1 cellular context compared by ENCODE assay signal in the genomic region with DNA sequence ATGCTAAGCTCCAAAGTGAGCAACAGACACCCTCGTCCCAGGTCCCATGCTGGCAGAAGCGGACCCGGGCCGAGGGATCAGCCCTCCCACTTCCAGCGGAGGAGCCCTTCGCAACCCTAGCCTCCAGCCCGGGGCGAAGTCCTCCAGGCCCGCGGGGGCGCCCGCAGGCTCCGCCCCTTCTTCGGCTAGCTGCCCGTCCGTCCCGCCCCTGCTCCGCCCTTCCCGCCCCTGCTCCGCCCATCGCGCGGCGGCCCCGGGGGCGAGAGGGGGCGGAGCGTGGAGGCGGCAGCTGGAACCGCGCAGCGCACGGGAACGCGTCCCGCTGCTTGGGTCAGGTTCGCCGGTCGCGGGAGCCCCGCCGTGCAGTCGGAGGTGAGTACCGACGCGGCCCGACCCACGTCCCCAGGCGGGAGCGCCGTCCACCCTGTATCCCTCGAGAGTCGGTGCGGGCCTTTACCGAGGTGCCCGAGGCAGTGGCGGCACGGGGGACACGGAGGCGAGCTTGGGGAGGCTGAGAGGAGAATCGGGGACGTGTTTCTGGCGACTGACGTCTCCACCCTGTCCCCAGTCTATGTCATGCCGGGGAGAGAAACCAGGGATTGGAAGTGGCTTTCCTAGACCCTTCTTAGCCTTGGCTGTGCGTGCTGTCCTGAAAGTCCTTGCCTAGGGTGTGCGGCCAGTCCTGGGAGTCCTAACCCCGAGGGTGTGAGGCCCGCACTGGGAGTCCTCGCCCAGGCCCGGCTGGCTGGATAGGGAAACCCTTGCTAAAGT.
TF ChIP-seq lines count a peak whose summit lies in the region.

A gene (plus strand): TSS at position 280 of the 771 bp plus-strand sequence. CDS start 20,864 bp downstream, outside the sequence.

TF ChIP-seq in K562, 482 proteins besides CTCF, POLR2A, EP300 and RAD21 (continued from another document and continues in another):
- TF ChIP-seq, protein P1, sequence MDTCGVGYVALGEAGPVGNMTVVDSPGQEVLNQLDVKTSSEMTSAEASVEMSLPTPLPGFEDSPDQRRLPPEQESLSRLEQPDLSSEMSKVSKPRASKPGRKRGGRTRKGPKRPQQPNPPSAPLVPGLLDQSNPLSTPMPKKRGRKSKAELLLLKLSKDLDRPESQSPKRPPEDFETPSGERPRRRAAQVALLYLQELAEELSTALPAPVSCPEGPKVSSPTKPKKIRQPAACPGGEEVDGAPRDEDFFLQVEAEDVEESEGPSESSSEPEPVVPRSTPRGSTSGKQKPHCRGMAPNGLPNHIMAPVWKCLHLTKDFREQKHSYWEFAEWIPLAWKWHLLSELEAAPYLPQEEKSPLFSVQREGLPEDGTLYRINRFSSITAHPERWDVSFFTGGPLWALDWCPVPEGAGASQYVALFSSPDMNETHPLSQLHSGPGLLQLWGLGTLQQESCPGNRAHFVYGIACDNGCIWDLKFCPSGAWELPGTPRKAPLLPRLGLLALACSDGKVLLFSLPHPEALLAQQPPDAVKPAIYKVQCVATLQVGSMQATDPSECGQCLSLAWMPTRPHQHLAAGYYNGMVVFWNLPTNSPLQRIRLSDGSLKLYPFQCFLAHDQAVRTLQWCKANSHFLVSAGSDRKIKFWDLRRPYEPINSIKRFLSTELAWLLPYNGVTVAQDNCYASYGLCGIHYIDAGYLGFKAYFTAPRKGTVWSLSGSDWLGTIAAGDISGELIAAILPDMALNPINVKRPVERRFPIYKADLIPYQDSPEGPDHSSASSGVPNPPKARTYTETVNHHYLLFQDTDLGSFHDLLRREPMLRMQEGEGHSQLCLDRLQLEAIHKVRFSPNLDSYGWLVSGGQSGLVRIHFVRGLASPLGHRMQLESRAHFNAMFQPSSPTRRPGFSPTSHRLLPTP (IDR thresholded peaks at IDR 0.05; ENCODE audit: borderline replicate concordance, extremely low read depth, insufficient read length) = no peak
- TF ChIP-seq, protein P2, sequence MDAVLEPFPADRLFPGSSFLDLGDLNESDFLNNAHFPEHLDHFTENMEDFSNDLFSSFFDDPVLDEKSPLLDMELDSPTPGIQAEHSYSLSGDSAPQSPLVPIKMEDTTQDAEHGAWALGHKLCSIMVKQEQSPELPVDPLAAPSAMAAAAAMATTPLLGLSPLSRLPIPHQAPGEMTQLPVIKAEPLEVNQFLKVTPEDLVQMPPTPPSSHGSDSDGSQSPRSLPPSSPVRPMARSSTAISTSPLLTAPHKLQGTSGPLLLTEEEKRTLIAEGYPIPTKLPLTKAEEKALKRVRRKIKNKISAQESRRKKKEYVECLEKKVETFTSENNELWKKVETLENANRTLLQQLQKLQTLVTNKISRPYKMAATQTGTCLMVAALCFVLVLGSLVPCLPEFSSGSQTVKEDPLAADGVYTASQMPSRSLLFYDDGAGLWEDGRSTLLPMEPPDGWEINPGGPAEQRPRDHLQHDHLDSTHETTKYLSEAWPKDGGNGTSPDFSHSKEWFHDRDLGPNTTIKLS (IDR thresholded peaks at IDR 0.05; ENCODE audit: borderline replicate concordance, low read depth) = no peak
- TF ChIP-seq YY1 (IDR thresholded peaks at IDR 0.05; ENCODE audit: borderline replicate concordance in 1 of 3, control insufficient read depth in 1 of 3, extremely low read depth in 1 of 3, insufficient read depth in 3 of 3, insufficient read length in 1 of 3, insufficient replicate concordance in 2 of 3, low read depth in 1 of 3, low read length in 2 of 3) = no peak
- no peak for TF ChIP-seq ZNF436 (CRISPR knock-in tag; IDR thresholded peaks at IDR 0.05)
- TF ChIP-seq GABPB2 (CRISPR knock-in tag; conservative IDR thresholded peaks at IDR 0.05) = no peak
- no peak for TF ChIP-seq ZNF551 (CRISPR knock-in tag; IDR thresholded peaks at IDR 0.05)
- no peak for TF ChIP-seq POU5F1 (IDR thresholded peaks at IDR 0.05; ENCODE audit: borderline replicate concordance, low read depth, low read length, partially characterized antibody)
- no peak for TF ChIP-seq ZNF668 (CRISPR knock-in tag; IDR thresholded peaks at IDR 0.05)
- no peak for TF ChIP-seq ZNF239 (CRISPR knock-in tag; IDR thresholded peaks at IDR 0.05)
- TF ChIP-seq STAT5A (IDR thresholded peaks at IDR 0.05; ENCODE audit: borderline replicate concordance, low read length) = no peak
- no peak; the same call in 1 of the 2 replicates for TF ChIP-seq EP400 (IDR thresholded peaks at IDR 0.05)
- TF ChIP-seq ZNF174 (CRISPR knock-in tag; IDR thresholded peaks at IDR 0.05) = no peak
- TF ChIP-seq THRAP3 (IDR thresholded peaks at IDR 0.05; ENCODE audit: borderline replicate concordance) = no peak
- TF ChIP-seq SREBF2 (CRISPR knock-in tag; IDR thresholded peaks at IDR 0.05) = no peak
- no peak for TF ChIP-seq ZNF699 (CRISPR knock-in tag; IDR thresholded peaks at IDR 0.05; ENCODE audit: insufficient replicate concordance)
- peak; percentile 59; the same call in 1 of the 2 replicates for TF ChIP-seq NFATC3 (IDR thresholded peaks at IDR 0.05)
- TF ChIP-seq, protein P3, sequence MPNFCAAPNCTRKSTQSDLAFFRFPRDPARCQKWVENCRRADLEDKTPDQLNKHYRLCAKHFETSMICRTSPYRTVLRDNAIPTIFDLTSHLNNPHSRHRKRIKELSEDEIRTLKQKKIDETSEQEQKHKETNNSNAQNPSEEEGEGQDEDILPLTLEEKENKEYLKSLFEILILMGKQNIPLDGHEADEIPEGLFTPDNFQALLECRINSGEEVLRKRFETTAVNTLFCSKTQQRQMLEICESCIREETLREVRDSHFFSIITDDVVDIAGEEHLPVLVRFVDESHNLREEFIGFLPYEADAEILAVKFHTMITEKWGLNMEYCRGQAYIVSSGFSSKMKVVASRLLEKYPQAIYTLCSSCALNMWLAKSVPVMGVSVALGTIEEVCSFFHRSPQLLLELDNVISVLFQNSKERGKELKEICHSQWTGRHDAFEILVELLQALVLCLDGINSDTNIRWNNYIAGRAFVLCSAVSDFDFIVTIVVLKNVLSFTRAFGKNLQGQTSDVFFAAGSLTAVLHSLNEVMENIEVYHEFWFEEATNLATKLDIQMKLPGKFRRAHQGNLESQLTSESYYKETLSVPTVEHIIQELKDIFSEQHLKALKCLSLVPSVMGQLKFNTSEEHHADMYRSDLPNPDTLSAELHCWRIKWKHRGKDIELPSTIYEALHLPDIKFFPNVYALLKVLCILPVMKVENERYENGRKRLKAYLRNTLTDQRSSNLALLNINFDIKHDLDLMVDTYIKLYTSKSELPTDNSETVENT (CRISPR knock-in tag; IDR thresholded peaks at IDR 0.05) = peak; percentile 69; the same call in 1 of the 2 replicates
- TF ChIP-seq, protein P4, sequence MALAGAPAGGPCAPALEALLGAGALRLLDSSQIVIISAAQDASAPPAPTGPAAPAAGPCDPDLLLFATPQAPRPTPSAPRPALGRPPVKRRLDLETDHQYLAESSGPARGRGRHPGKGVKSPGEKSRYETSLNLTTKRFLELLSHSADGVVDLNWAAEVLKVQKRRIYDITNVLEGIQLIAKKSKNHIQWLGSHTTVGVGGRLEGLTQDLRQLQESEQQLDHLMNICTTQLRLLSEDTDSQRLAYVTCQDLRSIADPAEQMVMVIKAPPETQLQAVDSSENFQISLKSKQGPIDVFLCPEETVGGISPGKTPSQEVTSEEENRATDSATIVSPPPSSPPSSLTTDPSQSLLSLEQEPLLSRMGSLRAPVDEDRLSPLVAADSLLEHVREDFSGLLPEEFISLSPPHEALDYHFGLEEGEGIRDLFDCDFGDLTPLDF (CRISPR knock-in tag; IDR thresholded peaks at IDR 0.05) = no peak
- no peak for TF ChIP-seq MED1 (CRISPR knock-in tag; IDR thresholded peaks at IDR 0.05; ENCODE audit: borderline replicate concordance)
- TF ChIP-seq MTF1 (CRISPR knock-in tag; IDR thresholded peaks at IDR 0.05; ENCODE audit: borderline replicate concordance) = no peak
- TF ChIP-seq ZNF41 (CRISPR knock-in tag; conservative IDR thresholded peaks at IDR 0.05) = no peak
- no peak for TF ChIP-seq XRCC4 (IDR thresholded peaks at IDR 0.05; ENCODE audit: extremely low read depth, insufficient read depth, insufficient read length)
- no peak for TF ChIP-seq MTA2 (IDR thresholded peaks at IDR 0.05; ENCODE audit: low read depth)
- TF ChIP-seq CREBBP (IDR thresholded peaks at IDR 0.05; ENCODE audit: low read depth, low read length) = no peak
- TF ChIP-seq ZNF75A (CRISPR knock-in tag; IDR thresholded peaks at IDR 0.05) = no peak
- no peak for TF ChIP-seq TAF15 (IDR thresholded peaks at IDR 0.05; ENCODE audit: low read depth, low read length)
- TF ChIP-seq, protein P5, sequence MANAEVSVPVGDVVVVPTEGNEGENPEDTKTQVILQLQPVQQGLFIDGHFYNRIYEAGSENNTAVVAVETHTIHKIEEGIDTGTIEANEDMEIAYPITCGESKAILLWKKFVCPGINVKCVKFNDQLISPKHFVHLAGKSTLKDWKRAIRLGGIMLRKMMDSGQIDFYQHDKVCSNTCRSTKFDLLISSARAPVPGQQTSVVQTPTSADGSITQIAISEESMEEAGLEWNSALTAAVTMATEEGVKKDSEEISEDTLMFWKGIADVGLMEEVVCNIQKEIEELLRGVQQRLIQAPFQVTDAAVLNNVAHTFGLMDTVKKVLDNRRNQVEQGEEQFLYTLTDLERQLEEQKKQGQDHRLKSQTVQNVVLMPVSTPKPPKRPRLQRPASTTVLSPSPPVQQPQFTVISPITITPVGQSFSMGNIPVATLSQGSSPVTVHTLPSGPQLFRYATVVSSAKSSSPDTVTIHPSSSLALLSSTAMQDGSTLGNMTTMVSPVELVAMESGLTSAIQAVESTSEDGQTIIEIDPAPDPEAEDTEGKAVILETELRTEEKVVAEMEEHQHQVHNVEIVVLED (CRISPR knock-in tag; IDR thresholded peaks at IDR 0.05) = no peak
- TF ChIP-seq, protein P6, sequence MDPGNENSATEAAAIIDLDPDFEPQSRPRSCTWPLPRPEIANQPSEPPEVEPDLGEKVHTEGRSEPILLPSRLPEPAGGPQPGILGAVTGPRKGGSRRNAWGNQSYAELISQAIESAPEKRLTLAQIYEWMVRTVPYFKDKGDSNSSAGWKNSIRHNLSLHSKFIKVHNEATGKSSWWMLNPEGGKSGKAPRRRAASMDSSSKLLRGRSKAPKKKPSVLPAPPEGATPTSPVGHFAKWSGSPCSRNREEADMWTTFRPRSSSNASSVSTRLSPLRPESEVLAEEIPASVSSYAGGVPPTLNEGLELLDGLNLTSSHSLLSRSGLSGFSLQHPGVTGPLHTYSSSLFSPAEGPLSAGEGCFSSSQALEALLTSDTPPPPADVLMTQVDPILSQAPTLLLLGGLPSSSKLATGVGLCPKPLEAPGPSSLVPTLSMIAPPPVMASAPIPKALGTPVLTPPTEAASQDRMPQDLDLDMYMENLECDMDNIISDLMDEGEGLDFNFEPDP (CRISPR knock-in tag; IDR thresholded peaks at IDR 0.05) = no peak
- no peak for TF ChIP-seq CREB1 (IDR thresholded peaks at IDR 0.05)
- TF ChIP-seq CREB1 (CRISPR knock-in tag; IDR thresholded peaks at IDR 0.05) = peak; percentile 29; the same call in 1 of the 2 replicates
- TF ChIP-seq ZBTB8A (IDR thresholded peaks at IDR 0.05; ENCODE audit: partially characterized antibody) = no peak
- no peak for TF ChIP-seq GTF2A2 (tag; IDR thresholded peaks at IDR 0.05)
- no peak for TF ChIP-seq CC2D1A (IDR thresholded peaks at IDR 0.05)
- TF ChIP-seq ZNF696 (CRISPR knock-in tag; conservative IDR thresholded peaks at IDR 0.05) = no peak
- no peak for TF ChIP-seq GABPA (tag; conservative IDR thresholded peaks at IDR 0.05; ENCODE audit: low read depth)
- TF ChIP-seq, protein P7, sequence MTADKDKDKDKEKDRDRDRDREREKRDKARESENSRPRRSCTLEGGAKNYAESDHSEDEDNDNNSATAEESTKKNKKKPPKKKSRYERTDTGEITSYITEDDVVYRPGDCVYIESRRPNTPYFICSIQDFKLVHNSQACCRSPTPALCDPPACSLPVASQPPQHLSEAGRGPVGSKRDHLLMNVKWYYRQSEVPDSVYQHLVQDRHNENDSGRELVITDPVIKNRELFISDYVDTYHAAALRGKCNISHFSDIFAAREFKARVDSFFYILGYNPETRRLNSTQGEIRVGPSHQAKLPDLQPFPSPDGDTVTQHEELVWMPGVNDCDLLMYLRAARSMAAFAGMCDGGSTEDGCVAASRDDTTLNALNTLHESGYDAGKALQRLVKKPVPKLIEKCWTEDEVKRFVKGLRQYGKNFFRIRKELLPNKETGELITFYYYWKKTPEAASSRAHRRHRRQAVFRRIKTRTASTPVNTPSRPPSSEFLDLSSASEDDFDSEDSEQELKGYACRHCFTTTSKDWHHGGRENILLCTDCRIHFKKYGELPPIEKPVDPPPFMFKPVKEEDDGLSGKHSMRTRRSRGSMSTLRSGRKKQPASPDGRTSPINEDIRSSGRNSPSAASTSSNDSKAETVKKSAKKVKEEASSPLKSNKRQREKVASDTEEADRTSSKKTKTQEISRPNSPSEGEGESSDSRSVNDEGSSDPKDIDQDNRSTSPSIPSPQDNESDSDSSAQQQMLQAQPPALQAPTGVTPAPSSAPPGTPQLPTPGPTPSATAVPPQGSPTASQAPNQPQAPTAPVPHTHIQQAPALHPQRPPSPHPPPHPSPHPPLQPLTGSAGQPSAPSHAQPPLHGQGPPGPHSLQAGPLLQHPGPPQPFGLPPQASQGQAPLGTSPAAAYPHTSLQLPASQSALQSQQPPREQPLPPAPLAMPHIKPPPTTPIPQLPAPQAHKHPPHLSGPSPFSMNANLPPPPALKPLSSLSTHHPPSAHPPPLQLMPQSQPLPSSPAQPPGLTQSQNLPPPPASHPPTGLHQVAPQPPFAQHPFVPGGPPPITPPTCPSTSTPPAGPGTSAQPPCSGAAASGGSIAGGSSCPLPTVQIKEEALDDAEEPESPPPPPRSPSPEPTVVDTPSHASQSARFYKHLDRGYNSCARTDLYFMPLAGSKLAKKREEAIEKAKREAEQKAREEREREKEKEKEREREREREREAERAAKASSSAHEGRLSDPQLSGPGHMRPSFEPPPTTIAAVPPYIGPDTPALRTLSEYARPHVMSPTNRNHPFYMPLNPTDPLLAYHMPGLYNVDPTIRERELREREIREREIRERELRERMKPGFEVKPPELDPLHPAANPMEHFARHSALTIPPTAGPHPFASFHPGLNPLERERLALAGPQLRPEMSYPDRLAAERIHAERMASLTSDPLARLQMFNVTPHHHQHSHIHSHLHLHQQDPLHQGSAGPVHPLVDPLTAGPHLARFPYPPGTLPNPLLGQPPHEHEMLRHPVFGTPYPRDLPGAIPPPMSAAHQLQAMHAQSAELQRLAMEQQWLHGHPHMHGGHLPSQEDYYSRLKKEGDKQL (CRISPR knock-in tag; IDR thresholded peaks at IDR 0.05; ENCODE audit: borderline replicate concordance) = no peak
- TF ChIP-seq, protein P8, sequence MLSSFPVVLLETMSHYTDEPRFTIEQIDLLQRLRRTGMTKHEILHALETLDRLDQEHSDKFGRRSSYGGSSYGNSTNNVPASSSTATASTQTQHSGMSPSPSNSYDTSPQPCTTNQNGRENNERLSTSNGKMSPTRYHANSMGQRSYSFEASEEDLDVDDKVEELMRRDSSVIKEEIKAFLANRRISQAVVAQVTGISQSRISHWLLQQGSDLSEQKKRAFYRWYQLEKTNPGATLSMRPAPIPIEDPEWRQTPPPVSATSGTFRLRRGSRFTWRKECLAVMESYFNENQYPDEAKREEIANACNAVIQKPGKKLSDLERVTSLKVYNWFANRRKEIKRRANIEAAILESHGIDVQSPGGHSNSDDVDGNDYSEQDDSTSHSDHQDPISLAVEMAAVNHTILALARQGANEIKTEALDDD (IDR thresholded peaks at IDR 0.05) = no peak
- TF ChIP-seq, protein P9, sequence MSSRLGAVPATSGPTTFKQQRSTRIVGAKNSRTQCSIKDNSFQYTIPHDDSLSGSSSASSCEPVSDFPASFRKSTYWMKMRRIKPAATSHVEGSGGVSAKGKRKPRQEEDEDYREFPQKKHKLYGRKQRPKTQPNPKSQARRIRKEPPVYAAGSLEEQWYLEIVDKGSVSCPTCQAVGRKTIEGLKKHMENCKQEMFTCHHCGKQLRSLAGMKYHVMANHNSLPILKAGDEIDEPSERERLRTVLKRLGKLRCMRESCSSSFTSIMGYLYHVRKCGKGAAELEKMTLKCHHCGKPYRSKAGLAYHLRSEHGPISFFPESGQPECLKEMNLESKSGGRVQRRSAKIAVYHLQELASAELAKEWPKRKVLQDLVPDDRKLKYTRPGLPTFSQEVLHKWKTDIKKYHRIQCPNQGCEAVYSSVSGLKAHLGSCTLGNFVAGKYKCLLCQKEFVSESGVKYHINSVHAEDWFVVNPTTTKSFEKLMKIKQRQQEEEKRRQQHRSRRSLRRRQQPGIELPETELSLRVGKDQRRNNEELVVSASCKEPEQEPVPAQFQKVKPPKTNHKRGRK (tag; IDR thresholded peaks at IDR 0.05) = no peak
